In genomic region chr2:6930913-6931312, GRCh38 we compare ENCODE assay signal across 16 cellular contexts. TPM values are rescaled to one million over a fixed set of nuclear protein-coding genes. Genes with fewer than 3 reads are reported as not detected.
DNase-seq lines count a peak whose midpoint lies in the region; ATAC-seq, FAIRE-seq and TF ChIP-seq lines count a peak whose summit lies in the region.
"Had no signal": no experiment of that assay in that cellular context is flagged by ENCODE, and none has a peak within 500 bp of the region (broad histone marks: within the 10 kb centered on the region; RNA-seq: fewer than 3 reads in every experiment).

No MANE protein-coding gene starts in this region.

- TF ChIP-seq RAD21 in A549 (conservative IDR thresholded peaks at IDR 0.05 in 1 of 2, IDR thresholded peaks at IDR 0.05 in 1 of 2): no peak
- no peak for TF ChIP-seq RAD21 in HCT116 (IDR thresholded peaks at IDR 0.05; ENCODE audit: low read depth)

- H3K9ac ChIP-seq in HCT116 (ENCODE audit: low read length) (no peak overlapping the region), endodermal cell (ENCODE audit: extremely low read depth, low read length, poor library complexity, severe bottlenecking) (no peak overlapping the region), neural progenitor cell (no peak overlapping the region)

- ATAC-seq in A549 (peak; percentile 55 to 65; a peak in 3 of 6 replicates), HCT116 (peak; percentile 53; the same call in 1 of the 2 replicates)

- H3K27me3 Mint-ChIP-seq in endodermal cell (ENCODE audit: insufficient read depth): no peaks in the 10 kb centered on the region
- H3K27me3 Mint-ChIP-seq in neural progenitor cell (ENCODE audit: insufficient read depth, low read depth): no peaks in the 10 kb centered on the region

- H3K9me2 ChIP-seq in HCT116 (ENCODE audit: insufficient read depth): no peaks in the 10 kb centered on the region

- H3K27ac Mint-ChIP-seq in endodermal cell (no peak overlapping the region), neural progenitor cell (no peak overlapping the region)
- H3K27ac Mint-ChIP-seq: CD14-positive monocyte had no signal

- H3K9me3 Mint-ChIP-seq in endodermal cell (peaks cover 3% of the 10 kb centered on the region), neural progenitor cell (peaks cover 27% of the 10 kb centered on the region)

- RAD21 ChIA-PET in HCT116 (lab: Charles Lee; ENCODE audit: low non-redundant PET in 1 of 2, low total read pairs in 2 of 2, uncharacterized antibody in 2 of 2, unreplicated experiment in 2 of 2): no interaction called here

- H3K36me3 ChIP-seq in HCT116 (ENCODE audit: control insufficient read depth in 1 of 2, insufficient read depth in 2 of 2, low read length in 2 of 2): no peaks in the 10 kb centered on the region
- H3K36me3 ChIP-seq in endodermal cell (ENCODE audit: control insufficient read depth, insufficient read depth, low read length): no peaks in the 10 kb centered on the region
- no peaks in the 10 kb centered on the region for H3K36me3 ChIP-seq in neural progenitor cell

- intact Hi-C loops in HCT116 (cut with micrococcal nuclease): no loop called here

- POLR2A ChIA-PET in A549 (lab: Yijun Ruan, JAX) (no interaction called here), HCT116 (lab: Charles Lee) (no interaction called here)

- TF ChIP-seq POLR2A in A549 (IDR thresholded peaks at IDR 0.05; ENCODE audit: low read length): no peak
- TF ChIP-seq POLR2A in HCT116 (IDR thresholded peaks at IDR 0.05; ENCODE audit: borderline replicate concordance, extremely low read depth, insufficient read depth, insufficient read length): no peak

- CTCF ChIA-PET in A549 (lab: Yijun Ruan, JAX) (interaction anchor here (1.1 kb wide), 1 partner anchor 10 kb away, joined by 4 read pairs; no protein-coding TSS in a partner anchor), HCT116 (lab: Charles Lee) (no interaction called here)

- BruUV-seq in HCT116 (replicated peaks; lab: Mats Ljungman, UMichigan): no TSS peak

- no peaks in the 10 kb centered on the region for H3K9me3 ChIP-seq in A549
- no peaks in the 10 kb centered on the region for H3K9me3 ChIP-seq in HCT116 (ENCODE audit: control insufficient read depth in 1 of 2, insufficient read depth in 1 of 2, low read depth in 1 of 2, low read length in 2 of 2)
- no peaks in the 10 kb centered on the region for H3K9me3 ChIP-seq in endodermal cell (ENCODE audit: control insufficient read depth, low read length)
- H3K9me3 ChIP-seq in neural progenitor cell (ENCODE audit: low read depth): no peaks in the 10 kb centered on the region

- H2AFZ ChIP-seq in HCT116 (ENCODE audit: low read depth, low read length, poor library complexity, severe bottlenecking) (no peak overlapping the region), neural progenitor cell (replicated peaks) (no peak overlapping the region)

- H3K27me3 ChIP-seq in HCT116 (ENCODE audit: insufficient read depth, low read length) (no peaks in the 10 kb centered on the region), endodermal cell (ENCODE audit: control insufficient read depth, insufficient read depth, low read length, poor library complexity, severe bottlenecking) (no peaks in the 10 kb centered on the region), neural progenitor cell (no peaks in the 10 kb centered on the region)

- H4K20me1 ChIP-seq in HCT116 (ENCODE audit: insufficient read depth): no peaks in the 10 kb centered on the region
- H4K20me1 ChIP-seq in neural progenitor cell (ENCODE audit: low read depth): peaks cover 18% of the 10 kb centered on the region

- peaks cover 13% of the 10 kb centered on the region; the same call in 1 of the 2 replicates for H3K79me2 ChIP-seq in HCT116 (ENCODE audit: insufficient read depth, low read length)
- peaks cover 4% of the 10 kb centered on the region for H3K79me2 ChIP-seq in neural progenitor cell (ENCODE audit: low read depth)

- no peaks in the 10 kb centered on the region for H3F3A ChIP-seq in neural progenitor cell (ENCODE audit: low read depth)

- no peak for FAIRE-seq in A549 (lab: Jason Lieb, UNC)
- FAIRE-seq: HTR-8/SVneo had no signal

- H3K27ac ChIP-seq in A549 (no peak overlapping the region), HCT116 (ENCODE audit: low read depth, low read length) (no peak overlapping the region), endodermal cell (ENCODE audit: low read depth, low read length) (no peak overlapping the region), neural progenitor cell (no peak overlapping the region)
- H3K27ac ChIP-seq: HL-60 had no signal

- H3K36me3 Mint-ChIP-seq in endodermal cell (ENCODE audit: low read depth): no peaks in the 10 kb centered on the region
- H3K36me3 Mint-ChIP-seq in neural progenitor cell: peaks cover 45% of the 10 kb centered on the region

- H3K4me1 Mint-ChIP-seq in endodermal cell: peaks cover 16% of the 10 kb centered on the region
- H3K4me1 Mint-ChIP-seq in neural progenitor cell: peaks cover 27% of the 10 kb centered on the region

- WGBS in A549 (ENCODE audit: missing lambda C conversion rate): 78% methylated on average over 4 of the region's 4 CpGs
- WGBS in endodermal cell (ENCODE audit: insufficient coverage in 1 of 2, insufficient read length in 1 of 2), 2 experiments: 73 to 75% methylated on average over 4 of the region's 4 CpGs

- H3K4me3 Mint-ChIP-seq in endodermal cell (no peak overlapping the region), neural progenitor cell (no peak overlapping the region)
- H3K4me3 Mint-ChIP-seq: CD14-positive monocyte had no signal

- H3K4me2 ChIP-seq in A549: no peak overlapping the region
- no peak overlapping the region for H3K4me2 ChIP-seq in HCT116 (ENCODE audit: low read length)
- no peak overlapping the region for H3K4me2 ChIP-seq in neural progenitor cell

- DNase-seq in A549 (ENCODE audit: low read depth in 1 of 2, low spot score in 1 of 2): no peak
- DNase-seq in HCT116 (ENCODE audit: low read depth, low spot score): no peak
- DNase-seq in endodermal cell: peak; percentile 45
- peak; percentile 15 for DNase-seq in pons (ENCODE audit: low spot score)
- DNase-seq in stimulated activated CD4-positive, alpha-beta T cell treated with anti-CD3 and anti-CD28 coated beads, Interleukin-12 subunit alpha, Interleukin-12 subunit beta, amount 100 ng/mL, for 4 hours: no peak
- no peak for DNase-seq in neural progenitor cell (ENCODE audit: low spot score)
- no peak for DNase-seq in Ammon's horn (ENCODE audit: low spot score)
- DNase-seq: DMS 273 treated with DMSO at 0.1 percent for 48 hours, H7, NCI-H187 treated with DMSO at 0.1 percent for 48 hours, NCI-H526 treated with DMSO at 0.1 percent for 48 hours, RPMI8226, SIG-M5 had no signal

- H3K4me3 ChIP-seq in A549: no peak overlapping the region
- no peak overlapping the region for H3K4me3 ChIP-seq in HCT116 (replicated peaks in 1 of 2; ENCODE audit: low read depth in 1 of 2, low read length in 2 of 2)
- H3K4me3 ChIP-seq in endodermal cell (ENCODE audit: low read length): no peak overlapping the region
- no peak overlapping the region for H3K4me3 ChIP-seq in neural progenitor cell

- TF ChIP-seq CTCF in A549 (IDR thresholded peaks at IDR 0.05) (no peak), HCT116 (IDR thresholded peaks at IDR 0.05 in 2 of 3, conservative IDR thresholded peaks at IDR 0.05 in 1 of 3; ENCODE audit: borderline replicate concordance in 1 of 3, insufficient read depth in 1 of 3, low read depth in 2 of 3, low read length in 2 of 3) (no peak), endodermal cell (conservative IDR thresholded peaks at IDR 0.05) (peak; percentile 14), neural progenitor cell (IDR thresholded peaks at IDR 0.05) (no peak)

- TF ChIP-seq EP300 in A549 (IDR thresholded peaks at IDR 0.05): no peak

- no peaks in the 10 kb centered on the region for H3K4me1 ChIP-seq in A549
- no peaks in the 10 kb centered on the region for H3K4me1 ChIP-seq in HCT116 (ENCODE audit: control insufficient read depth in 1 of 2, insufficient read depth in 2 of 2, low read length in 2 of 2)
- H3K4me1 ChIP-seq in endodermal cell (ENCODE audit: control insufficient read depth, insufficient read depth, low read length): peaks cover 2% of the 10 kb centered on the region
- H3K4me1 ChIP-seq in neural progenitor cell: no peaks in the 10 kb centered on the region

TF ChIP-seq in A549, 52 proteins besides CTCF, POLR2A, EP300 and RAD21:
- TF ChIP-seq POLR2AphosphoS2 (conservative IDR thresholded peaks at IDR 0.05; ENCODE audit: low read length) (no peak), HOXA7 (CRISPR knock-in tag; IDR thresholded peaks at IDR 0.05) (no peak), JUN (IDR thresholded peaks at IDR 0.05) (no peak), ZFP36 (IDR thresholded peaks at IDR 0.05; ENCODE audit: borderline replicate concordance, partially characterized antibody) (no peak)

TF ChIP-seq in HCT116, 20 proteins besides CTCF, POLR2A, EP300 and RAD21 (continues in another document):
- TF ChIP-seq ZNF274 (IDR thresholded peaks at IDR 0.05; ENCODE audit: low read depth, low read length) (no peak), ZFX (IDR thresholded peaks at IDR 0.05) (no peak), MAX (IDR thresholded peaks at IDR 0.05) (no peak)

RNA-seq across cellular contexts. Expression of gene RNF144A, which starts 13.7 kb away (rescaled TPM):
- polyA plus RNA-seq in A549 (2011; rRNA removed) (9.1 and 9.6 TPM in 2 replicates), A549 (2017; fragmentation: RNase III; extraction: RNeasy Plus Mini Kit Qiagen cat#74134 plus additional on column Dnase treatment) (4.4 to 5.2 TPM (median 4.4 TPM) in 3 replicates)
- 5.7 and 7.8 TPM in 2 replicates for polyA plus RNA-seq in A549 (2012; cell fraction: cytosol; rRNA removed)
- polyA plus RNA-seq in A549 (2012; cell fraction: nucleus; rRNA removed): 5.5 and 5.7 TPM in 2 replicates
- 11.6 and 16.9 TPM in 2 replicates for polyA minus RNA-seq in A549 (2011; rRNA and poly(A)+ RNA removed)
- total RNA-seq in HCT116 (2021; ENCODE audit: unreplicated experiment) (13.0 TPM), endodermal cell (10 to 100 TPM; 12.4 to 26.0 TPM), neural progenitor cell (ENCODE audit: low replicate concordance) (29.0 and 32.0 TPM in 2 replicates)
- 6.2 and 8.7 TPM in 2 replicates for polyA plus RNA-seq in HCT116 (2012)
- polyA plus RNA-seq in endodermal cell (2013, experiment 1 of 2): 31.7 TPM
- 25.7 TPM for polyA plus RNA-seq in endodermal cell (2013, experiment 2 of 2)

RNA-seq across cellular contexts. Expression of gene RSAD2, which starts 53.3 kb away (rescaled TPM):
- polyA plus RNA-seq in A549 (2011; rRNA removed) (0.06 and 0.13 TPM in 2 replicates), A549 (2017; fragmentation: RNase III; extraction: RNeasy Plus Mini Kit Qiagen cat#74134 plus additional on column Dnase treatment) (0.03 to 0.04 TPM in 2 of 3 replicates, not detected in the other)
- not detected in 2 replicates for polyA plus RNA-seq in A549 (2012; cell fraction: cytosol; rRNA removed)
- polyA plus RNA-seq in A549 (2012; cell fraction: nucleus; rRNA removed): not detected in 2 replicates
- not detected in 2 replicates for polyA minus RNA-seq in A549 (2011; rRNA and poly(A)+ RNA removed)
- total RNA-seq in HCT116 (2021; ENCODE audit: unreplicated experiment) (not detected), endodermal cell (under 1 TPM; 0.35 to 0.75 TPM), neural progenitor cell (ENCODE audit: low replicate concordance) (not detected in 2 replicates)
- polyA plus RNA-seq in HCT116 (2012): 0.09 TPM in 2 replicates
- not detected for polyA plus RNA-seq in endodermal cell (2013, experiment 1 of 2)
- not detected for polyA plus RNA-seq in endodermal cell (2013, experiment 2 of 2)
- total RNA-seq: H7 had no signal

Comparison
In these comparisons a context has a peak if more than half of its experiments do, and no peak if none do; other contexts are left out.
1. DNase-seq: peak in endodermal cell (single experiment) and pons (single experiment); none in A549 (0 of 2), HCT116 (single experiment), stimulated activated CD4-positive, alpha-beta T cell treated with anti-CD3 and anti-CD28 coated beads, Interleukin-12 subunit alpha, Interleukin-12 subunit beta, amount 100 ng/mL, for 4 hours (single experiment), neural progenitor cell (single experiment) and Ammon's horn (single experiment).